ENCODE assay signal across 18 cellular contexts in genomic region chr2:4576075-4576474, GRCh38.
DNase-seq lines count a peak whose midpoint lies in the region; ATAC-seq, FAIRE-seq and TF ChIP-seq lines count a peak whose summit lies in the region.
"Had no signal": no experiment of that assay in that cellular context is flagged by ENCODE, and none has a peak within 500 bp of the region (broad histone marks: within the 10 kb centered on the region; RNA-seq: fewer than 3 reads in every experiment).

No MANE protein-coding gene starts in this region.

- DNase-seq in NCI-H1105 treated with DMSO at 0.1 percent for 48 hours (lab: John Stamatoyannopoulos, UW) (peak; percentile 12), NCI-H1105 (lab: John Stamatoyannopoulos, UW) (no peak), D721Med (ENCODE audit: insufficient read length, low spot score) (no peak), NCI-H1436 treated with DMSO at 0.1 percent for 48 hours (lab: John Stamatoyannopoulos, UW) (peak; percentile 96), NCI-H2227 treated with DMSO at 0.1 percent for 48 hours (lab: John Stamatoyannopoulos, UW) (peak; percentile 33), HCEC 1CT (no peak), NOMO-1 treated with DMSO at 0.1 percent for 48 hours (lab: John Stamatoyannopoulos, UW; ENCODE audit: unreplicated experiment) (no peak)
- DNase-seq: AML-193; Caco-2; CD4-positive, alpha-beta T cell; DMS153; DND-41; EL; GOT3; H7 had no signal

- no peak for TF ChIP-seq CTCF in D721Med (IDR thresholded peaks at IDR 0.05; ENCODE audit: insufficient read depth, missing control alignments)

- no peak for ATAC-seq in HG03025 (IDR thresholded peaks at IDR 0.05; ENCODE audit: low FRiP score, unreplicated experiment)
- ATAC-seq: A549, GM12878 had no signal

- peak; percentile 84 for FAIRE-seq in D721Med (lab: Jason Lieb, UNC)
- FAIRE-seq: A549, GM12878 had no signal

Comparison
In these comparisons a context has a peak if more than half of its experiments do, and no peak if none do; other contexts are left out.
1. DNase-seq: peak in NCI-H1105 treated with DMSO at 0.1 percent for 48 hours (single experiment), NCI-H1436 treated with DMSO at 0.1 percent for 48 hours (single experiment) and NCI-H2227 treated with DMSO at 0.1 percent for 48 hours (single experiment); none in NCI-H1105 (single experiment), D721Med (single experiment), HCEC 1CT (single experiment) and NOMO-1 treated with DMSO at 0.1 percent for 48 hours (single experiment).